Comparison of ENCODE assay signal across 9 cellular contexts in genomic region chr17:6556121-6557039, GRCh38. TPM values are rescaled to one million over a fixed set of nuclear protein-coding genes. Genes with fewer than 3 reads are reported as not detected.
DNase-seq lines count a peak whose midpoint lies in the region; ATAC-seq and TF ChIP-seq lines count a peak whose summit lies in the region.
"Had no signal": no experiment of that assay in that cellular context is flagged by ENCODE, and none has a peak within 500 bp of the region (broad histone marks: within the 10 kb centered on the region; RNA-seq: fewer than 3 reads in every experiment).

TSS of gene PITPNM3 (minus strand) at chr17:6556555. CDS start at chr17:6556406, 149 bp downstream.

- TF ChIP-seq POLR2A in gastroesophageal sphincter (IDR thresholded peaks at IDR 0.05): peak; percentile 4 to 22

- 4 to 14% methylated on average over 7 to 10 of the region's 122 CpGs for WGBS in gastroesophageal sphincter (ENCODE audit: low coverage in 1 of 2), 2 donors

- H3K9me3 ChIP-seq in WERI-Rb-1 (ENCODE audit: severe bottlenecking): no peaks in the 10 kb centered on the region
- no peaks in the 10 kb centered on the region for H3K9me3 ChIP-seq in gastroesophageal sphincter

- DNase-seq in GM13977 (ENCODE audit: low spot score) (peak; percentile 51), WERI-Rb-1 (no peak), progenitor cell of endocrine pancreas (ENCODE audit: low spot score, unreplicated experiment) (peak; percentile 28)
- DNase-seq in NK-92 treated with Interleukin-12 subunit alpha and Interleukin-12 subunit beta, amount 100 ng/mL, for 24 hours (lab: John Stamatoyannopoulos, UW): no peak

- H3K4me3 ChIP-seq in WERI-Rb-1 (ENCODE audit: low read depth, low read length) (peak within 1 kb of the TSS; percentile 47), gastroesophageal sphincter (peak within 1 kb of the TSS; percentile 75 to 87)

- H3K36me3 Mint-ChIP-seq in progenitor cell of endocrine pancreas (ENCODE audit: insufficient read depth): no peaks in the 10 kb centered on the region

- no peak for TF ChIP-seq EP300 in gastroesophageal sphincter (IDR thresholded peaks at IDR 0.05)

- no peaks in the 10 kb centered on the region for H3K9me3 Mint-ChIP-seq in progenitor cell of endocrine pancreas (ENCODE audit: low read depth)

- H3K36me3 ChIP-seq in WERI-Rb-1 (no peaks in the 10 kb centered on the region), gastroesophageal sphincter (no peaks in the 10 kb centered on the region)

- no peak within 1 kb of the TSS for H3K27ac Mint-ChIP-seq in progenitor cell of endocrine pancreas

- H3K4me1 ChIP-seq in gastroesophageal sphincter: peaks cover 0 to 68% (median 21%) of the 10 kb centered on the region in 3 donors

- H3K27me3 ChIP-seq in WERI-Rb-1 (ENCODE audit: insufficient read depth, low read depth, severe bottlenecking) (peaks cover 9% of the 10 kb centered on the region), gastroesophageal sphincter (peaks cover 16% of the 10 kb centered on the region)

- H3K27me3 Mint-ChIP-seq in progenitor cell of endocrine pancreas: peaks cover 61% of the 10 kb centered on the region

- H3K4me1 Mint-ChIP-seq in progenitor cell of endocrine pancreas (ENCODE audit: low read depth): peaks cover 13% of the 10 kb centered on the region

- in situ Hi-C loops in GM13977 (cut with MboI; ENCODE audit: low pct_unique_long_range_greater_than_20kb, low sequenced_read_pairs, unreplicated experiment): no loop called here

- ATAC-seq in gastroesophageal sphincter: peak; percentile 65
- no peak for ATAC-seq in GM19467 (IDR thresholded peaks at IDR 0.05; ENCODE audit: unreplicated experiment)
- ATAC-seq in GM18517 (IDR thresholded peaks at IDR 0.05; ENCODE audit: unreplicated experiment): no peak
- no peak for ATAC-seq in HG03378 (IDR thresholded peaks at IDR 0.05; ENCODE audit: unreplicated experiment)

- H3K4me3 Mint-ChIP-seq in progenitor cell of endocrine pancreas (ENCODE audit: low read depth): peak within 1 kb of the TSS; percentile 75

- H3K27ac ChIP-seq in WERI-Rb-1 (no peak within 1 kb of the TSS), gastroesophageal sphincter (peak within 1 kb of the TSS; percentile 87 to 94 (median 90))
- H3K27ac ChIP-seq: KMS-11 had no signal

- no peak for TF ChIP-seq CTCF in GM13977 (IDR thresholded peaks at IDR 0.05; ENCODE audit: extremely low read depth, insufficient read depth, missing control alignments)
- TF ChIP-seq CTCF in WERI-Rb-1 (IDR thresholded peaks at IDR 0.05; ENCODE audit: low read depth, low read length): no peak
- no peak for TF ChIP-seq CTCF in gastroesophageal sphincter (IDR thresholded peaks at IDR 0.05)
- TF ChIP-seq CTCF in progenitor cell of endocrine pancreas (IDR thresholded peaks at IDR 0.05; ENCODE audit: unreplicated experiment): peak; percentile 8

RNA-seq across cellular contexts. Expression of gene PITPNM3, which starts in this region (rescaled TPM):
- 10 to 100 TPM; 23.3 to 87.7 (median 47.8) TPM for total RNA-seq in gastroesophageal sphincter
- total RNA-seq in progenitor cell of endocrine pancreas: 2.8 and 3.3 TPM in 2 replicates

Comparison
In these comparisons a context has a peak if more than half of its experiments do, and no peak if none do; other contexts are left out.
1. DNase-seq: peak in GM13977 (single experiment) and progenitor cell of endocrine pancreas (single experiment); none in WERI-Rb-1 (single experiment) and NK-92 treated with Interleukin-12 subunit alpha and Interleukin-12 subunit beta, amount 100 ng/mL, for 24 hours (single experiment).